Comparison of ENCODE assay signal across 18 cellular contexts in genomic region chr20:57180954-57181353, GRCh38.
DNase-seq lines count a peak whose midpoint lies in the region; ATAC-seq, FAIRE-seq and TF ChIP-seq lines count a peak whose summit lies in the region.
"Had no signal": no experiment of that assay in that cellular context is flagged by ENCODE, and none has a peak within 500 bp of the region (broad histone marks: within the 10 kb centered on the region; RNA-seq: fewer than 3 reads in every experiment).

No MANE protein-coding gene starts in this region.

- peaks cover 23% of the 10 kb centered on the region for H3K4me1 Mint-ChIP-seq in GM23338
- H3K4me1 Mint-ChIP-seq: CD14-positive monocyte had no signal

- H3K36me3 ChIP-seq in GM23338 (ENCODE audit: insufficient read depth), result no peaks in the 10 kb centered on the region

- H3K27me3 Mint-ChIP-seq in GM23338 (ENCODE audit: insufficient read depth, low read depth, poor library complexity), result peaks cover 6% of the 10 kb centered on the region

- no peak overlapping the region for H2AFZ ChIP-seq in GM23338

- no peak overlapping the region for H3K27ac ChIP-seq in GM23338 (ENCODE audit: low read depth)
- H3K27ac ChIP-seq in RWPE1, result no peak overlapping the region
- no peak overlapping the region for H3K27ac ChIP-seq in foreskin keratinocyte

- no peaks in the 10 kb centered on the region for H4K20me1 ChIP-seq in GM23338 (replicated peaks; ENCODE audit: insufficient read depth)

- H3K4me3 ChIP-seq in GM23338, result no peak overlapping the region

- no peak for FAIRE-seq in frontal cortex (lab: Jason Lieb, UNC)

- no peaks in the 10 kb centered on the region for H3K36me3 Mint-ChIP-seq in GM23338 (ENCODE audit: low read depth)
- H3K36me3 Mint-ChIP-seq: CD14-positive monocyte had no signal

- H3K4me1 ChIP-seq in GM23338 (ENCODE audit: insufficient read depth) (peaks cover 11% of the 10 kb centered on the region; the same call in 1 of the 2 replicates), foreskin keratinocyte (peaks cover 8% of the 10 kb centered on the region)

- no peaks in the 10 kb centered on the region for H3K27me3 ChIP-seq in GM23338 (ENCODE audit: insufficient read depth)
- H3K27me3 ChIP-seq in foreskin keratinocyte, result peaks cover 7% of the 10 kb centered on the region

- H3K4me3 Mint-ChIP-seq in GM23338, result no peak overlapping the region
- H3K4me3 Mint-ChIP-seq: CD14-positive monocyte had no signal

- TF ChIP-seq CTCF in GM23338 (conservative IDR thresholded peaks at IDR 0.05; ENCODE audit: low read depth in 2 of 2), result peak in 1 of 2 experiments; percentile 32; a peak in 2 of 4 replicates
- TF ChIP-seq CTCF in RWPE1 (conservative IDR thresholded peaks at IDR 0.05; ENCODE audit: low read depth), result no peak
- peak; percentile 13 for TF ChIP-seq CTCF in foreskin keratinocyte (conservative IDR thresholded peaks at IDR 0.05)

- H3K9me2 ChIP-seq in GM23338 (ENCODE audit: insufficient read depth), result no peaks in the 10 kb centered on the region

- DNase-seq in 8988T (peak; percentile 45), GM23338 (ENCODE audit: low spot score) (peak; percentile 55), RWPE1 (ENCODE audit: low spot score) (peak; percentile 35), foreskin keratinocyte (no peak), NCI-H1092 treated with DMSO at 0.1 percent for 48 hours (lab: John Stamatoyannopoulos, UW) (no peak), Kasumi-1 (lab: John Stamatoyannopoulos, UW) (no peak), NCI-H1694 treated with DMSO at 0.1 percent for 48 hours (lab: John Stamatoyannopoulos, UW) (no peak), frontal cortex (ENCODE audit: low spot score in 2 of 2) (no peak)
- DNase-seq: COR-L47; KG1; NCI-H1092; NCI-H2107; NCI-H2227 treated with DMSO at 0.1 percent for 48 hours; NCI-H526; NK-92 treated with Interleukin-12 subunit alpha and Interleukin-12 subunit beta, amount 100 ng/mL, for 24 hours; OCI-M1; RPMI8226 had no signal

- peak overlapping the region; percentile 23; the same call in 1 of the 2 replicates for H3K4me2 ChIP-seq in GM23338

- POLR2A ChIA-PET in RWPE1 (lab: Yijun Ruan, JAX; ENCODE audit: low non-redundant PET), result no interaction called here

- no peaks in the 10 kb centered on the region for H3F3A ChIP-seq in GM23338 (replicated peaks; ENCODE audit: low read depth)

- no peaks in the 10 kb centered on the region for H3K79me2 ChIP-seq in GM23338 (replicated peaks; ENCODE audit: insufficient read depth)

- peak; percentile 72 for ATAC-seq in GM23338
- peak; percentile 6 for ATAC-seq in foreskin keratinocyte

- no peak overlapping the region for H3K27ac Mint-ChIP-seq in GM23338

- H3K9me3 Mint-ChIP-seq in GM23338, result peaks cover 3% of the 10 kb centered on the region; the same call in 1 of the 3 replicates

- CTCF ChIA-PET in RWPE1 (lab: Yijun Ruan, JAX), result interaction anchor here (0.5 to 1.0 kb wide), 5 partner anchors 45 to 907 kb away, joined by 3 read pairs; no protein-coding TSS in a partner anchor

TF ChIP-seq in GM23338, 12 proteins besides CTCF, POLR2A, EP300 and RAD21:
- TF ChIP-seq ETS1 (IDR thresholded peaks at IDR 0.05), result no peak

Comparison
In these comparisons a context has a peak if more than half of its experiments do, and no peak if none do; other contexts are left out.
1. DNase-seq: peak in 8988T (single experiment), GM23338 (single experiment) and RWPE1 (single experiment); none in foreskin keratinocyte (0 of 2), NCI-H1092 treated with DMSO at 0.1 percent for 48 hours (single experiment), Kasumi-1 (0 of 2), NCI-H1694 treated with DMSO at 0.1 percent for 48 hours (single experiment) and frontal cortex (0 of 2).